Comparison of ENCODE assay signal across 18 cellular contexts in the genomic region with DNA sequence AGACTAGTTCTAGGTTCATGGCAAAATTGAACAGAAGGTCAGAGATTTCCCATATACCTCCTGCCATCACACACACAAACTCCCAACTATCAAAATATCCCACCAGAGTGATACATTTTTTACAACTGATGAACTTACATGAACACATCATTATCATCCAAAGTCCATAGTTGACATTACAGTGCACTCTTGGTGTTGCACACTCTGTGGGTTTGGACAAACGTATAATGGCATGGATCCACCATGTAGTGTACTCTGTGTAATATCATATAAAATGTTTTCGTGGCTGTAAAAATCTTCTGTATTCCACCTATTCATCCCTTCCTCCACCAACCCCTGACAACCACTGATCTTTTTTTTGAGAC. TPM values are rescaled to one million over a fixed set of nuclear protein-coding genes. Genes with fewer than 3 reads are reported as not detected.
DNase-seq lines count a peak whose midpoint lies in the region; TF ChIP-seq lines count a peak whose summit lies in the region.
"Had no signal": no experiment of that assay in that cellular context is flagged by ENCODE, and none has a peak within 500 bp of the region (broad histone marks: within the 10 kb centered on the region; RNA-seq: fewer than 3 reads in every experiment).

No MANE protein-coding gene starts in this region.

- H3K36me3 ChIP-seq in ACC112 (ENCODE audit: insufficient read depth, low read length): no peaks in the 10 kb centered on the region
- H3K36me3 ChIP-seq in SJSA1: no peaks in the 10 kb centered on the region
- no peaks in the 10 kb centered on the region for H3K36me3 ChIP-seq in osteoblast (ENCODE audit: insufficient read depth, low read length)
- H3K36me3 ChIP-seq: BLaER1 treated with 17β-estradiol and CSF1 and Interleukin-3, amounts not matched to agents 10 nM and 100 nM had no signal

- peaks cover 1% of the 10 kb centered on the region; the same call in 1 of the 2 replicates for H3K27me3 Mint-ChIP-seq in HFFc6 (ENCODE audit: insufficient read depth)

- H3K4me3 ChIP-seq in ACC112 (ENCODE audit: low read depth, low read length) (no peak overlapping the region), SJSA1 (no peak overlapping the region), osteoblast (ENCODE audit: insufficient read depth, low read length) (no peak overlapping the region)
- H3K4me3 ChIP-seq: BLaER1 treated with 17β-estradiol and CSF1 and Interleukin-3, amounts not matched to agents 10 nM and 100 nM had no signal

- H3K9me3 ChIP-seq in SJSA1 (replicated peaks) (no peaks in the 10 kb centered on the region), osteoblast (ENCODE audit: low read depth, low read length) (no peaks in the 10 kb centered on the region)

- peak overlapping the region; percentile 87 for H3K4me3 Mint-ChIP-seq in HFFc6
- H3K4me3 Mint-ChIP-seq: CD8-positive, alpha-beta T cell had no signal

- DNase-seq in HFFc6 (no peak), SJSA1 (ENCODE audit: low read depth in 1 of 2, low spot score in 2 of 2) (no peak), osteoblast (ENCODE audit: insufficient read length, low spot score, missing footprints) (no peak), KG1 (lab: John Stamatoyannopoulos, UW) (no peak), HT-29 (ENCODE audit: low spot score) (no peak), UCSD-AML1 (lab: John Stamatoyannopoulos, UW; ENCODE audit: unreplicated experiment) (no peak)
- DNase-seq: CD8-positive, alpha-beta T cell; DMS53; H7; Kasumi-1; MM.1S; NCI-H1092; NCI-H2081 treated with DMSO at 0.1 percent for 48 hours; NCI-H446 treated with DMSO at 0.1 percent for 48 hours; NK-92 treated with Interleukin-12 subunit alpha and Interleukin-12 subunit beta, amount 100 ng/mL, for 24 hours; RPMI8226 had no signal

- H3K4me1 ChIP-seq in ACC112 (ENCODE audit: control insufficient read depth, insufficient read depth, low read length, unreplicated experiment): peaks cover 16% of the 10 kb centered on the region
- H3K4me1 ChIP-seq in SJSA1 (replicated peaks): peaks cover 20% of the 10 kb centered on the region
- peaks cover 18% of the 10 kb centered on the region for H3K4me1 ChIP-seq in osteoblast (ENCODE audit: insufficient read depth, low read length)

- peak overlapping the region; percentile 83 for H3K4me2 ChIP-seq in osteoblast (ENCODE audit: insufficient read depth, low read length)

- H2AFZ ChIP-seq in ACC112 (ENCODE audit: low read length, unreplicated experiment) (no peak overlapping the region), osteoblast (ENCODE audit: low read length) (no peak overlapping the region)

- H3K27me3 ChIP-seq in ACC112 (ENCODE audit: insufficient read depth, low read length): no peaks in the 10 kb centered on the region
- H3K27me3 ChIP-seq in SJSA1 (replicated peaks): no peaks in the 10 kb centered on the region
- no peaks in the 10 kb centered on the region for H3K27me3 ChIP-seq in osteoblast (ENCODE audit: insufficient read depth, low read length)
- H3K27me3 ChIP-seq: BLaER1 treated with 17β-estradiol and CSF1 and Interleukin-3, amounts not matched to agents 10 nM and 100 nM had no signal

- H3K27ac Mint-ChIP-seq in HFFc6: peak overlapping the region; percentile 98
- H3K27ac Mint-ChIP-seq: CD8-positive, alpha-beta T cell had no signal

- peaks cover 19% of the 10 kb centered on the region for H3K36me3 Mint-ChIP-seq in HFFc6 (ENCODE audit: low read depth)
- H3K36me3 Mint-ChIP-seq: CD8-positive, alpha-beta T cell had no signal

- no peaks in the 10 kb centered on the region for H4K20me1 ChIP-seq in osteoblast (ENCODE audit: insufficient read depth, low read length)
- H4K20me1 ChIP-seq: BLaER1 treated with 17β-estradiol and CSF1 and Interleukin-3, amounts not matched to agents 10 nM and 100 nM had no signal

- TF ChIP-seq CTCF in HFFc6 (IDR thresholded peaks at IDR 0.05) (no peak), osteoblast (IDR thresholded peaks at IDR 0.05; ENCODE audit: extremely low read depth, low read depth, low read length) (no peak)

- H3K4me1 Mint-ChIP-seq in HFFc6 (ENCODE audit: low read depth): peaks cover 49% of the 10 kb centered on the region

- peak overlapping the region; percentile 80 for H3K27ac ChIP-seq in ACC112 (ENCODE audit: low read depth, low read length)
- peak overlapping the region; percentile 57; the same call in 1 of the 2 replicates for H3K27ac ChIP-seq in SJSA1
- no peak overlapping the region for H3K27ac ChIP-seq in osteoblast (ENCODE audit: low read depth, low read length)

- H3K79me2 ChIP-seq in ACC112 (ENCODE audit: control insufficient read depth, insufficient read depth, low read length, unreplicated experiment) (no peaks in the 10 kb centered on the region), osteoblast (ENCODE audit: insufficient read depth, low read length) (no peaks in the 10 kb centered on the region)

- H3K9me3 Mint-ChIP-seq in HFFc6: peaks cover 15% of the 10 kb centered on the region; the same call in 1 of the 2 replicates
- H3K9me3 Mint-ChIP-seq: CD8-positive, alpha-beta T cell had no signal

RNA-seq across cellular contexts. Expression of a gene that starts 25.9 kb away (rescaled TPM):
- total RNA-seq in HFFc6 (2021; fragmentation: NEBNext Ultra II Directional; extraction: Animal tissue kit (Norgen Biotek cat#: 25700)): 10 to 100 TPM; 33.4 to 40.3 (median 38.5) TPM
- total RNA-seq in SJSA1 (2014; rRNA removed; shearing (Covaris generic)): 29.8 and 50.7 TPM in 2 replicates
- 51.6 and 52.5 TPM in 2 replicates for total RNA-seq in osteoblast
- 8.3 and 9.0 TPM in 2 replicates for total RNA-seq in HT-29 (2014; rRNA removed; shearing (Covaris generic))
